20 cellular contexts compared by ENCODE assay signal in genomic region chr17:33436321-33436720, GRCh38.
DNase-seq lines count a peak whose midpoint lies in the region; ATAC-seq and TF ChIP-seq lines count a peak whose summit lies in the region.
"Had no signal": no experiment of that assay in that cellular context is flagged by ENCODE, and none has a peak within 500 bp of the region (broad histone marks: within the 10 kb centered on the region; RNA-seq: fewer than 3 reads in every experiment).

No MANE protein-coding gene starts in this region.

- H3K4me1 ChIP-seq in stomach = no peaks in the 10 kb centered on the region
- H3K4me1 ChIP-seq: pancreas, upper lobe of left lung had no signal

- no peak for TF ChIP-seq POLR2A in stomach (IDR thresholded peaks at IDR 0.05)

- peak; percentile 50 for ATAC-seq in stimulated activated effector memory CD8-positive, alpha-beta T cell treated with anti-CD3 and anti-CD28 coated beads, Interleukin-12 subunit alpha, Interleukin-12 subunit beta, amount 100 ng/mL, for 72 hours
- ATAC-seq in GM19463 (IDR thresholded peaks at IDR 0.05; ENCODE audit: unreplicated experiment) (no peak), natural killer cell (no peak)

- peak; percentile 7 for DNase-seq in NK-92 treated with Interleukin-12 subunit alpha and Interleukin-12 subunit beta, amount 100 ng/mL, for 24 hours (lab: John Stamatoyannopoulos, UW)
- DNase-seq in NK-92 (lab: John Stamatoyannopoulos, UW; ENCODE audit: unreplicated experiment) = no peak
- DNase-seq in SK-N-DZ (ENCODE audit: low spot score) = peak; percentile 17
- peak; percentile 47 for DNase-seq in fibroblast of villous mesenchyme (ENCODE audit: low read depth)
- DNase-seq in stimulated activated effector memory CD8-positive, alpha-beta T cell treated with anti-CD3 and anti-CD28 coated beads, Interleukin-12 subunit alpha, Interleukin-12 subunit beta, amount 100 ng/mL, for 72 hours (ENCODE audit: low spot score in 2 of 2) = no peak
- no peak for DNase-seq in stomach
- no peak for DNase-seq in natural killer cell
- DNase-seq: activated CD4-positive, alpha-beta T cell treated with anti-CD3 and anti-CD28 coated beads, Interleukin-2, amount 10 ng/mL, durations not matched to agents 24 days and 14 days; CD4-positive, CD25-positive, alpha-beta regulatory T cell; Kasumi-1; left cardiac atrium; NCI-H146; NCI-H2227 treated with DMSO at 0.1 percent for 48 hours; pancreas had no signal

- H3K4me3 Mint-ChIP-seq in stimulated activated effector memory CD8-positive, alpha-beta T cell treated with anti-CD3 and anti-CD28 coated beads, Interleukin-12 subunit alpha, Interleukin-12 subunit beta, amount 100 ng/mL, for 72 hours = no peak overlapping the region
- H3K4me3 Mint-ChIP-seq in natural killer cell = no peak overlapping the region
- H3K4me3 Mint-ChIP-seq: activated CD4-positive, alpha-beta T cell treated with anti-CD3 and anti-CD28 coated beads, Interleukin-2, amount 10 ng/mL, durations not matched to agents 24 days and 14 days; activated naive CD4-positive, alpha-beta T cell treated with anti-CD3 and anti-CD28 coated beads, Interleukin-2, amount 50 U/mL, for 24 hours; CD4-positive, CD25-positive, alpha-beta regulatory T cell had no signal

- intact Hi-C loops in stomach (cut with DNase I; ENCODE audit: low total_unique reads) (no loop called here), natural killer cell (cut with micrococcal nuclease) (no loop called here)

- no peak for TF ChIP-seq EP300 in stomach (IDR thresholded peaks at IDR 0.05)

- no peaks in the 10 kb centered on the region for H3K27me3 ChIP-seq in stomach
- H3K27me3 ChIP-seq: cardiac muscle cell, pancreas, SJSA1, upper lobe of left lung had no signal

- 66 to 87% (median 79%) methylated on average over 3 of the region's 3 CpGs for WGBS in stomach, 5 donors

- H3K36me3 Mint-ChIP-seq in stimulated activated effector memory CD8-positive, alpha-beta T cell treated with anti-CD3 and anti-CD28 coated beads, Interleukin-12 subunit alpha, Interleukin-12 subunit beta, amount 100 ng/mL, for 72 hours = no peaks in the 10 kb centered on the region
- no peaks in the 10 kb centered on the region for H3K36me3 Mint-ChIP-seq in natural killer cell
- H3K36me3 Mint-ChIP-seq: activated naive CD4-positive, alpha-beta T cell treated with anti-CD3 and anti-CD28 coated beads, Interleukin-2, amount 50 U/mL, for 24 hours; CD4-positive, CD25-positive, alpha-beta regulatory T cell had no signal

- H3K4me3 ChIP-seq in fibroblast of villous mesenchyme (ENCODE audit: low read depth, low read length) (no peak overlapping the region), stomach (no peak overlapping the region)
- H3K4me3 ChIP-seq: cardiac muscle cell, pancreas, SJSA1, upper lobe of left lung had no signal

- no peaks in the 10 kb centered on the region for H3K9me3 Mint-ChIP-seq in stimulated activated effector memory CD8-positive, alpha-beta T cell treated with anti-CD3 and anti-CD28 coated beads, Interleukin-12 subunit alpha, Interleukin-12 subunit beta, amount 100 ng/mL, for 72 hours
- H3K9me3 Mint-ChIP-seq in natural killer cell = no peaks in the 10 kb centered on the region
- H3K9me3 Mint-ChIP-seq: activated CD4-positive, alpha-beta T cell treated with anti-CD3 and anti-CD28 coated beads, Interleukin-2, amount 10 ng/mL, durations not matched to agents 24 days and 14 days; activated naive CD4-positive, alpha-beta T cell treated with anti-CD3 and anti-CD28 coated beads, Interleukin-2, amount 50 U/mL, for 24 hours had no signal

- H3K4me1 Mint-ChIP-seq in stimulated activated effector memory CD8-positive, alpha-beta T cell treated with anti-CD3 and anti-CD28 coated beads, Interleukin-12 subunit alpha, Interleukin-12 subunit beta, amount 100 ng/mL, for 72 hours = no peaks in the 10 kb centered on the region
- no peaks in the 10 kb centered on the region for H3K4me1 Mint-ChIP-seq in natural killer cell
- H3K4me1 Mint-ChIP-seq: activated CD4-positive, alpha-beta T cell treated with anti-CD3 and anti-CD28 coated beads, Interleukin-2, amount 10 ng/mL, durations not matched to agents 24 days and 14 days; activated naive CD4-positive, alpha-beta T cell treated with anti-CD3 and anti-CD28 coated beads, Interleukin-2, amount 50 U/mL, for 24 hours had no signal

- peaks cover 7 to 10% of the 10 kb centered on the region in 2 donors for H3K27me3 Mint-ChIP-seq in natural killer cell (ENCODE audit: low read depth in 2 of 2)
- H3K27me3 Mint-ChIP-seq: activated CD4-positive, alpha-beta T cell treated with anti-CD3 and anti-CD28 coated beads, Interleukin-2, amount 10 ng/mL, durations not matched to agents 24 days and 14 days; activated naive CD4-positive, alpha-beta T cell treated with anti-CD3 and anti-CD28 coated beads, Interleukin-2, amount 50 U/mL, for 24 hours; CD4-positive, CD25-positive, alpha-beta regulatory T cell had no signal

- no peaks in the 10 kb centered on the region for H3K36me3 ChIP-seq in stomach
- H3K36me3 ChIP-seq: cardiac muscle cell, pancreas, SJSA1, upper lobe of left lung had no signal

- H3K27ac Mint-ChIP-seq in stimulated activated effector memory CD8-positive, alpha-beta T cell treated with anti-CD3 and anti-CD28 coated beads, Interleukin-12 subunit alpha, Interleukin-12 subunit beta, amount 100 ng/mL, for 72 hours = no peak overlapping the region
- no peak overlapping the region for H3K27ac Mint-ChIP-seq in natural killer cell
- H3K27ac Mint-ChIP-seq: activated CD4-positive, alpha-beta T cell treated with anti-CD3 and anti-CD28 coated beads, Interleukin-2, amount 10 ng/mL, durations not matched to agents 24 days and 14 days; activated naive CD4-positive, alpha-beta T cell treated with anti-CD3 and anti-CD28 coated beads, Interleukin-2, amount 50 U/mL, for 24 hours; CD4-positive, CD25-positive, alpha-beta regulatory T cell had no signal

- no peak for TF ChIP-seq CTCF in fibroblast of villous mesenchyme (IDR thresholded peaks at IDR 0.05; ENCODE audit: insufficient read depth, low read depth, low read length)
- TF ChIP-seq CTCF in stomach (IDR thresholded peaks at IDR 0.05) = no peak
- TF ChIP-seq CTCF in natural killer cell (IDR thresholded peaks at IDR 0.05) = no peak

- no peak overlapping the region for H3K27ac ChIP-seq in stomach
- H3K27ac ChIP-seq: 22Rv1, cardiac muscle cell, pancreas, SJSA1, upper lobe of left lung had no signal

- no peaks in the 10 kb centered on the region for H3K9me3 ChIP-seq in stomach
- H3K9me3 ChIP-seq: pancreas, SJSA1, upper lobe of left lung had no signal

Comparison
In these comparisons a context has a peak if more than half of its experiments do, and no peak if none do; other contexts are left out.
1. DNase-seq: peak in NK-92 treated with Interleukin-12 subunit alpha and Interleukin-12 subunit beta, amount 100 ng/mL, for 24 hours (single experiment), SK-N-DZ (single experiment) and fibroblast of villous mesenchyme (single experiment); none in NK-92 (single experiment), stimulated activated effector memory CD8-positive, alpha-beta T cell treated with anti-CD3 and anti-CD28 coated beads, Interleukin-12 subunit alpha, Interleukin-12 subunit beta, amount 100 ng/mL, for 72 hours (0 of 2), stomach (single experiment) and natural killer cell (single experiment).